ENCODE assay signal across 1 cellular context in the genomic region with DNA sequence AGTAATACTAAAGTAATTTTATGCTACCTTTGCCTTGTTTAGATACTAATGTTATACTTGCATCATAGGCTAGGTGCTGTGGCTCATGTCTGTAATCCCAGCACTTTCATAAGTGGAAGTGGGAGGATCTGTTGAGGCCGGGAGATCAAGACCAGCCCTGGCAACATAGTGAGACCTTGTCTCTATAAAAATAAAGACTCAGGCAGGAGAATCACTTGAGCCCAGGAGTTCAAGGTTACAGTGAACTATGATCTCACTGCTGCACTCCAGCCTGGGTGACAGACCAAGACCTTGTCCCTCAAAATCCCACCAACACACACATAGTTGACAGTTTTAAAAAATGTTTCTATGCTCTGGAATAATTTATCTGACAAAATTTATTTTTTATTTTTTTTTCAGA.
TF ChIP-seq lines count a peak whose summit lies in the region.

No MANE protein-coding gene starts in this region.

TF ChIP-seq in HepG2, 621 proteins besides CTCF, POLR2A, EP300 and RAD21 (continued from another document):
- TF ChIP-seq, protein P1, sequence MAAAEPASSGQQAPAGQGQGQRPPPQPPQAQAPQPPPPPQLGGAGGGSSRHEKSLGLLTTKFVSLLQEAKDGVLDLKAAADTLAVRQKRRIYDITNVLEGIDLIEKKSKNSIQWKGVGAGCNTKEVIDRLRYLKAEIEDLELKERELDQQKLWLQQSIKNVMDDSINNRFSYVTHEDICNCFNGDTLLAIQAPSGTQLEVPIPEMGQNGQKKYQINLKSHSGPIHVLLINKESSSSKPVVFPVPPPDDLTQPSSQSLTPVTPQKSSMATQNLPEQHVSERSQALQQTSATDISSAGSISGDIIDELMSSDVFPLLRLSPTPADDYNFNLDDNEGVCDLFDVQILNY (CRISPR knock-in tag; conservative IDR thresholded peaks at IDR 0.05), result no peak
- TF ChIP-seq SP5 (CRISPR knock-in tag; IDR thresholded peaks at IDR 0.05; ENCODE audit: borderline replicate concordance, low read depth), result 0 out of 2 replicates have a peak, but pooled peaks have one; percentile 28
- TF ChIP-seq GATA4 (IDR thresholded peaks at IDR 0.05; ENCODE audit: borderline replicate concordance, low read depth), result no peak
- TF ChIP-seq, protein P2, sequence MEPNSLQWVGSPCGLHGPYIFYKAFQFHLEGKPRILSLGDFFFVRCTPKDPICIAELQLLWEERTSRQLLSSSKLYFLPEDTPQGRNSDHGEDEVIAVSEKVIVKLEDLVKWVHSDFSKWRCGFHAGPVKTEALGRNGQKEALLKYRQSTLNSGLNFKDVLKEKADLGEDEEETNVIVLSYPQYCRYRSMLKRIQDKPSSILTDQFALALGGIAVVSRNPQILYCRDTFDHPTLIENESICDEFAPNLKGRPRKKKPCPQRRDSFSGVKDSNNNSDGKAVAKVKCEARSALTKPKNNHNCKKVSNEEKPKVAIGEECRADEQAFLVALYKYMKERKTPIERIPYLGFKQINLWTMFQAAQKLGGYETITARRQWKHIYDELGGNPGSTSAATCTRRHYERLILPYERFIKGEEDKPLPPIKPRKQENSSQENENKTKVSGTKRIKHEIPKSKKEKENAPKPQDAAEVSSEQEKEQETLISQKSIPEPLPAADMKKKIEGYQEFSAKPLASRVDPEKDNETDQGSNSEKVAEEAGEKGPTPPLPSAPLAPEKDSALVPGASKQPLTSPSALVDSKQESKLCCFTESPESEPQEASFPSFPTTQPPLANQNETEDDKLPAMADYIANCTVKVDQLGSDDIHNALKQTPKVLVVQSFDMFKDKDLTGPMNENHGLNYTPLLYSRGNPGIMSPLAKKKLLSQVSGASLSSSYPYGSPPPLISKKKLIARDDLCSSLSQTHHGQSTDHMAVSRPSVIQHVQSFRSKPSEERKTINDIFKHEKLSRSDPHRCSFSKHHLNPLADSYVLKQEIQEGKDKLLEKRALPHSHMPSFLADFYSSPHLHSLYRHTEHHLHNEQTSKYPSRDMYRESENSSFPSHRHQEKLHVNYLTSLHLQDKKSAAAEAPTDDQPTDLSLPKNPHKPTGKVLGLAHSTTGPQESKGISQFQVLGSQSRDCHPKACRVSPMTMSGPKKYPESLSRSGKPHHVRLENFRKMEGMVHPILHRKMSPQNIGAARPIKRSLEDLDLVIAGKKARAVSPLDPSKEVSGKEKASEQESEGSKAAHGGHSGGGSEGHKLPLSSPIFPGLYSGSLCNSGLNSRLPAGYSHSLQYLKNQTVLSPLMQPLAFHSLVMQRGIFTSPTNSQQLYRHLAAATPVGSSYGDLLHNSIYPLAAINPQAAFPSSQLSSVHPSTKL (CRISPR knock-in tag; IDR thresholded peaks at IDR 0.05), result peak; percentile 29; the same call in 1 of the 2 replicates
- TF ChIP-seq SATB2 (CRISPR knock-in tag; IDR thresholded peaks at IDR 0.05), result no peak
- TF ChIP-seq, protein P3, sequence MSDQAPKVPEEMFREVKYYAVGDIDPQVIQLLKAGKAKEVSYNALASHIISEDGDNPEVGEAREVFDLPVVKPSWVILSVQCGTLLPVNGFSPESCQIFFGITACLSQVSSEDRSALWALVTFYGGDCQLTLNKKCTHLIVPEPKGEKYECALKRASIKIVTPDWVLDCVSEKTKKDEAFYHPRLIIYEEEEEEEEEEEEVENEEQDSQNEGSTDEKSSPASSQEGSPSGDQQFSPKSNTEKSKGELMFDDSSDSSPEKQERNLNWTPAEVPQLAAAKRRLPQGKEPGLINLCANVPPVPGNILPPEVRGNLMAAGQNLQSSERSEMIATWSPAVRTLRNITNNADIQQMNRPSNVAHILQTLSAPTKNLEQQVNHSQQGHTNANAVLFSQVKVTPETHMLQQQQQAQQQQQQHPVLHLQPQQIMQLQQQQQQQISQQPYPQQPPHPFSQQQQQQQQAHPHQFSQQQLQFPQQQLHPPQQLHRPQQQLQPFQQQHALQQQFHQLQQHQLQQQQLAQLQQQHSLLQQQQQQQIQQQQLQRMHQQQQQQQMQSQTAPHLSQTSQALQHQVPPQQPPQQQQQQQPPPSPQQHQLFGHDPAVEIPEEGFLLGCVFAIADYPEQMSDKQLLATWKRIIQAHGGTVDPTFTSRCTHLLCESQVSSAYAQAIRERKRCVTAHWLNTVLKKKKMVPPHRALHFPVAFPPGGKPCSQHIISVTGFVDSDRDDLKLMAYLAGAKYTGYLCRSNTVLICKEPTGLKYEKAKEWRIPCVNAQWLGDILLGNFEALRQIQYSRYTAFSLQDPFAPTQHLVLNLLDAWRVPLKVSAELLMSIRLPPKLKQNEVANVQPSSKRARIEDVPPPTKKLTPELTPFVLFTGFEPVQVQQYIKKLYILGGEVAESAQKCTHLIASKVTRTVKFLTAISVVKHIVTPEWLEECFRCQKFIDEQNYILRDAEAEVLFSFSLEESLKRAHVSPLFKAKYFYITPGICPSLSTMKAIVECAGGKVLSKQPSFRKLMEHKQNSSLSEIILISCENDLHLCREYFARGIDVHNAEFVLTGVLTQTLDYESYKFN (CRISPR knock-in tag; conservative IDR thresholded peaks at IDR 0.05), result peak; percentile 22; the same call in 1 of the 2 replicates
- TF ChIP-seq PPARG (CRISPR knock-in tag; conservative IDR thresholded peaks at IDR 0.05), result 0 out of 2 replicates have a peak, but pooled peaks have one; percentile 8
- TF ChIP-seq RARA (CRISPR knock-in tag; IDR thresholded peaks at IDR 0.05), result peak; percentile 78
- TF ChIP-seq ETV5 (CRISPR knock-in tag; IDR thresholded peaks at IDR 0.05; ENCODE audit: borderline replicate concordance), result peak; percentile 12; the same call in 1 of the 2 replicates
- 0 out of 2 replicates have a peak, but pooled peaks have one; percentile 25 for TF ChIP-seq NCOA2 (CRISPR knock-in tag; IDR thresholded peaks at IDR 0.05)
